ENCODE assay signal across 21 cellular contexts in the genomic region with DNA sequence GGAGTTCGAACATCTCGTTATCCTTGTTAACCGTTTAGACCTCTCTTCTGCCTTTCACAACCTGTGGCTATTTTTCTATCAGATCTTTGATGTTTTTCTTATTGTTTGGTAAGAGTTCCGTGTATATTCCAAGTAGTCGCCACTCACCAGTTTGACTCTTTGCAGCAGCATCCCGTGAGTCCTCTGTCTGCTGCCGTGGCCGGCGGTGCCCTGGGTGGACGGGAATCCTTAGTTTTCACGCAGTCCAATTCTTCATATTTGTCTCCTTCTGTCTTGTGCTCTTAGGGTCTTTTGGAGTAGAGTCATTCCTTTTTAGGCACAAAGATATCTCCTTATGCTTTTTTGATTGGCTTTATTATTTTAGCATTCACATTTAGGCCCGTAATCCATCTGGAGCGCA.
"Had no signal": no experiment of that assay in that cellular context is flagged by ENCODE, and none has a peak within 500 bp of the region (broad histone marks: within the 10 kb centered on the region; RNA-seq: fewer than 3 reads in every experiment).

No MANE protein-coding gene starts in this region.

- H3K9me3 ChIP-seq: MG63, SJSA1 had no signal

- ATAC-seq: activated CD8-positive, alpha-beta T cell treated with anti-CD3 and anti-CD28 coated beads for 36 hours; activated T-cell treated with anti-CD3 and anti-CD28 coated beads, Interleukin-2, amount 50 U/mL, for 72 hours had no signal

- H3K27me3 ChIP-seq: MG63, SJSA1 had no signal

- DNase-seq: activated B cell treated with CpG ODN at 0.5 μM for 24 hours; activated CD4-positive, alpha-beta T cell treated with anti-CD3 and anti-CD28 coated beads, Interleukin-2, amount 50 U/mL, for 1 hour; activated CD8-positive, alpha-beta memory T cell treated with anti-CD3 and anti-CD28 coated beads, Interleukin-2, amount 50 U/mL, for 4 hours; activated CD8-positive, alpha-beta T cell treated with anti-CD3 and anti-CD28 coated beads for 36 hours; activated effector memory CD4-positive, alpha-beta T cell treated with Interleukin-2 at 50 U/mL for 16 hours; activated naive CD4-positive, alpha-beta T cell; activated T-cell treated with anti-CD3 and anti-CD28 coated beads, Interleukin-2, amount 50 U/mL, for 72 hours; aorta; MG63; MV-4-11; NCI-H1092 treated with DMSO at 0.1 percent for 48 hours; NCI-H1436; NCI-H1694 treated with DMSO at 0.1 percent for 48 hours; NCI-H2029 treated with DMSO at 0.1 percent for 48 hours; NCI-H510A treated with DMSO at 0.1 percent for 48 hours; NK-92 treated with Interleukin-12 subunit alpha and Interleukin-12 subunit beta, amount 100 ng/mL, for 24 hours; OCI-M1; SHP77; SW 1271 had no signal

- H3K4me3 ChIP-seq: MG63, SJSA1 had no signal

- H3K27ac Mint-ChIP-seq: activated B cell treated with CpG ODN at 0.5 μM for 24 hours; activated CD8-positive, alpha-beta T cell treated with anti-CD3 and anti-CD28 coated beads for 36 hours; activated naive CD4-positive, alpha-beta T cell treated with anti-CD3 and anti-CD28 coated beads, Interleukin-2, amount 50 U/mL, for 24 hours; activated T-cell treated with anti-CD3 and anti-CD28 coated beads, Interleukin-2, amount 50 U/mL, for 72 hours had no signal

- H3K9me3 Mint-ChIP-seq: activated B cell treated with CpG ODN at 0.5 μM for 24 hours; activated T-cell treated with anti-CD3 and anti-CD28 coated beads, Interleukin-2, amount 50 U/mL, for 72 hours had no signal

- H3K27ac ChIP-seq: SJSA1 had no signal

- H3K4me3 Mint-ChIP-seq: activated B cell treated with CpG ODN at 0.5 μM for 24 hours; activated CD8-positive, alpha-beta T cell treated with anti-CD3 and anti-CD28 coated beads for 36 hours; activated naive CD4-positive, alpha-beta T cell treated with anti-CD3 and anti-CD28 coated beads, Interleukin-2, amount 50 U/mL, for 24 hours had no signal

- H3K4me1 ChIP-seq: SJSA1 had no signal

- H3K36me3 ChIP-seq: MG63, SJSA1 had no signal
